10 cellular contexts compared by ENCODE assay signal in genomic region chr12:112261559-112261958, GRCh38.
DNase-seq lines count a peak whose midpoint lies in the region; ATAC-seq and TF ChIP-seq lines count a peak whose summit lies in the region.
"Had no signal": no experiment of that assay in that cellular context is flagged by ENCODE, and none has a peak within 500 bp of the region (broad histone marks: within the 10 kb centered on the region; RNA-seq: fewer than 3 reads in every experiment).

No MANE protein-coding gene starts in this region.

- H3K9me3 Mint-ChIP-seq in MCF 10A (ENCODE audit: unreplicated experiment), result no peaks in the 10 kb centered on the region
- no peaks in the 10 kb centered on the region for H3K9me3 Mint-ChIP-seq in progenitor cell of endocrine pancreas (ENCODE audit: low read depth)
- H3K9me3 Mint-ChIP-seq: activated CD8-positive, alpha-beta T cell treated with anti-CD3 and anti-CD28 coated beads for 36 hours; stimulated activated naive B cell treated with anti-CD40 and anti-IgM and Interleukin-4, amounts not matched to agents 10 μg/mL and 1 μg/mL and 100 μg/mL, for 72 hours had no signal

- H3K4me2 ChIP-seq in PC-3 (ENCODE audit: low read length), result no peak overlapping the region

- POLR2A ChIA-PET in MCF 10A (lab: Yijun Ruan, JAX) (interaction anchor here (1.0 kb wide), 1 partner anchor 86 kb away, joined by 3 read pairs; no protein-coding TSS in a partner anchor), PC-3 (lab: Charles Lee; ENCODE audit: unreplicated experiment) (no interaction called here)

- H3K27me3 Mint-ChIP-seq in MCF 10A (ENCODE audit: insufficient read depth, unreplicated experiment), result no peaks in the 10 kb centered on the region
- H3K27me3 Mint-ChIP-seq in progenitor cell of endocrine pancreas, result no peaks in the 10 kb centered on the region
- H3K27me3 Mint-ChIP-seq: activated CD8-positive, alpha-beta T cell treated with anti-CD3 and anti-CD28 coated beads for 36 hours; stimulated activated naive B cell treated with anti-CD40 and anti-IgM and Interleukin-4, amounts not matched to agents 10 μg/mL and 1 μg/mL and 100 μg/mL, for 72 hours had no signal

- DNase-seq in MCF 10A (ENCODE audit: unreplicated experiment) (peak; percentile 6), breast epithelium (ENCODE audit: low spot score in 2 of 2) (no peak), PC-3 (peak; percentile 52), epithelial cell of esophagus (ENCODE audit: low read depth) (peak; percentile 12), progenitor cell of endocrine pancreas (ENCODE audit: low spot score, unreplicated experiment) (no peak), GM10266 (ENCODE audit: extremely low spot score) (no peak), NCI-H1417 treated with DMSO at 0.1 percent for 48 hours (lab: John Stamatoyannopoulos, UW) (no peak)
- DNase-seq in stimulated activated CD4-positive, alpha-beta T cell treated with anti-CD3 and anti-CD28 coated beads, Interleukin-2, amount 100 ng/mL, for 24 hours, result no peak
- DNase-seq: activated CD8-positive, alpha-beta T cell treated with anti-CD3 and anti-CD28 coated beads for 36 hours; stimulated activated naive B cell treated with anti-CD40 and anti-IgM and Interleukin-4, amounts not matched to agents 10 μg/mL and 1 μg/mL and 100 μg/mL, for 72 hours had no signal

- H3K36me3 ChIP-seq in breast epithelium (peaks cover 4% of the 10 kb centered on the region), PC-3 (ENCODE audit: low read depth, low read length) (peaks cover 14% of the 10 kb centered on the region; the same call in 1 of the 2 replicates)

- CTCF ChIA-PET in MCF 10A (lab: Yijun Ruan, JAX) (interaction anchor here (0.6 to 2.3 kb wide), 5 partner anchors 10 to 751 kb away, joined by 3 to 6 read pairs (median 4); no protein-coding TSS in a partner anchor), PC-3 (lab: Charles Lee) (interaction anchor here (0.5 kb wide), 1 partner anchor 49 kb away, joined by 4 read pairs; no protein-coding TSS in a partner anchor)

- H3K9me2 ChIP-seq in PC-3 (replicated peaks; ENCODE audit: low read length), result no peaks in the 10 kb centered on the region

- intact Hi-C loops in MCF 10A (cut with micrococcal nuclease), result no loop called here
- intact Hi-C loops in breast epithelium (cut with DNase I; ENCODE audit: low total_unique reads), result no loop called here
- intact Hi-C loops in PC-3 (cut with micrococcal nuclease), result no loop called here

- no peaks in the 10 kb centered on the region for H3K27me3 ChIP-seq in breast epithelium
- H3K27me3 ChIP-seq in PC-3 (ENCODE audit: low read length), result no peaks in the 10 kb centered on the region

- H4K20me1 ChIP-seq in PC-3 (ENCODE audit: low read length), result no peaks in the 10 kb centered on the region

- no TSS peak for BruUV-seq in MCF 10A (replicated peaks; lab: Mats Ljungman, UMichigan)
- BruUV-seq in PC-3 (replicated peaks; lab: Mats Ljungman, UMichigan), result no TSS peak

- H3F3A ChIP-seq in PC-3 (ENCODE audit: low read length, unreplicated experiment), result no peaks in the 10 kb centered on the region

- H3K27ac Mint-ChIP-seq in MCF 10A (ENCODE audit: low read depth, unreplicated experiment) (no peak overlapping the region), progenitor cell of endocrine pancreas (no peak overlapping the region)
- H3K27ac Mint-ChIP-seq: activated CD8-positive, alpha-beta T cell treated with anti-CD3 and anti-CD28 coated beads for 36 hours; stimulated activated naive B cell treated with anti-CD40 and anti-IgM and Interleukin-4, amounts not matched to agents 10 μg/mL and 1 μg/mL and 100 μg/mL, for 72 hours had no signal

- H2AFZ ChIP-seq in PC-3 (ENCODE audit: low read length), result no peak overlapping the region

- TF ChIP-seq CTCF in MCF 10A (IDR thresholded peaks at IDR 0.05; ENCODE audit: unreplicated experiment), result no peak
- no peak for TF ChIP-seq CTCF in breast epithelium (IDR thresholded peaks at IDR 0.05)
- peak; percentile 59 for TF ChIP-seq CTCF in PC-3 (conservative IDR thresholded peaks at IDR 0.05; ENCODE audit: low read depth, low read length)
- peak; percentile 46 for TF ChIP-seq CTCF in epithelial cell of esophagus (IDR thresholded peaks at IDR 0.05; ENCODE audit: insufficient read depth, low read depth, low read length, missing control alignments)
- TF ChIP-seq CTCF in progenitor cell of endocrine pancreas (IDR thresholded peaks at IDR 0.05; ENCODE audit: unreplicated experiment), result peak; percentile 32
- TF ChIP-seq CTCF in GM10266 (IDR thresholded peaks at IDR 0.05; ENCODE audit: control insufficient read depth, insufficient read depth, low read depth, missing control alignments), result no peak

- peak; percentile 66; the same call in 1 of the 2 replicates for ATAC-seq in PC-3
- ATAC-seq: activated CD8-positive, alpha-beta T cell treated with anti-CD3 and anti-CD28 coated beads for 36 hours; stimulated activated naive B cell treated with anti-CD40 and anti-IgM and Interleukin-4, amounts not matched to agents 10 μg/mL and 1 μg/mL and 100 μg/mL, for 72 hours had no signal

- H3K4me3 ChIP-seq in breast epithelium (no peak overlapping the region), PC-3 (ENCODE audit: low read length) (no peak overlapping the region), epithelial cell of esophagus (ENCODE audit: low read length) (no peak overlapping the region)

- H3K9me3 ChIP-seq in breast epithelium, result no peaks in the 10 kb centered on the region
- H3K9me3 ChIP-seq in PC-3 (ENCODE audit: low read length), result no peaks in the 10 kb centered on the region

- no peak overlapping the region for H3K9ac ChIP-seq in PC-3 (ENCODE audit: low read length)

- H3K27ac ChIP-seq in breast epithelium (no peak overlapping the region), PC-3 (ENCODE audit: low read length) (no peak overlapping the region)

- no peaks in the 10 kb centered on the region for H3K79me2 ChIP-seq in PC-3 (ENCODE audit: low read length)

- H3K4me3 Mint-ChIP-seq in MCF 10A (ENCODE audit: unreplicated experiment) (no peak overlapping the region), progenitor cell of endocrine pancreas (ENCODE audit: low read depth) (no peak overlapping the region)
- H3K4me3 Mint-ChIP-seq: activated CD8-positive, alpha-beta T cell treated with anti-CD3 and anti-CD28 coated beads for 36 hours; stimulated activated naive B cell treated with anti-CD40 and anti-IgM and Interleukin-4, amounts not matched to agents 10 μg/mL and 1 μg/mL and 100 μg/mL, for 72 hours had no signal

- peaks cover 49% of the 10 kb centered on the region for H3K36me3 Mint-ChIP-seq in MCF 10A (ENCODE audit: insufficient read depth, unreplicated experiment)
- peaks cover 11% of the 10 kb centered on the region for H3K36me3 Mint-ChIP-seq in progenitor cell of endocrine pancreas (ENCODE audit: insufficient read depth)

- no peak for TF ChIP-seq POLR2A in breast epithelium (IDR thresholded peaks at IDR 0.05)

- no peaks in the 10 kb centered on the region for H3K4me1 Mint-ChIP-seq in MCF 10A (ENCODE audit: insufficient read depth, unreplicated experiment)
- no peaks in the 10 kb centered on the region for H3K4me1 Mint-ChIP-seq in progenitor cell of endocrine pancreas (ENCODE audit: low read depth)
- H3K4me1 Mint-ChIP-seq: stimulated activated naive B cell treated with anti-CD40 and anti-IgM and Interleukin-4, amounts not matched to agents 10 μg/mL and 1 μg/mL and 100 μg/mL, for 72 hours had no signal

- no peaks in the 10 kb centered on the region for H3K4me1 ChIP-seq in breast epithelium
- no peaks in the 10 kb centered on the region for H3K4me1 ChIP-seq in PC-3 (ENCODE audit: insufficient read depth, low read length)

Comparison
In these comparisons a context has a peak if more than half of its experiments do, and no peak if none do; other contexts are left out.
1. DNase-seq: peak in MCF 10A (single experiment), PC-3 (single experiment) and epithelial cell of esophagus (single experiment); none in breast epithelium (0 of 2), progenitor cell of endocrine pancreas (single experiment), GM10266 (single experiment), stimulated activated CD4-positive, alpha-beta T cell treated with anti-CD3 and anti-CD28 coated beads, Interleukin-2, amount 100 ng/mL, for 24 hours (0 of 2) and NCI-H1417 treated with DMSO at 0.1 percent for 48 hours (single experiment).
2. CTCF ChIP-seq: peak in PC-3 (single experiment), epithelial cell of esophagus (single experiment) and progenitor cell of endocrine pancreas (single experiment); none in MCF 10A (single experiment), breast epithelium (0 of 3) and GM10266 (single experiment).